8 cellular contexts compared by ENCODE assay signal in genomic region chr16:47144559-47144877, GRCh38. TPM values are rescaled to one million over a fixed set of nuclear protein-coding genes. Genes with fewer than 3 reads are reported as not detected.
DNase-seq lines count a peak whose midpoint lies in the region; ATAC-seq, FAIRE-seq and TF ChIP-seq lines count a peak whose summit lies in the region.

No MANE protein-coding gene starts in this region.

- peak overlapping the region; percentile 85 to 88 (median 86) for H3K4me3 Mint-ChIP-seq in CD4-positive, CD25-positive, alpha-beta regulatory T cell
- peak overlapping the region; percentile 65 to 81 for H3K4me3 Mint-ChIP-seq in effector memory CD8-positive, alpha-beta T cell
- peak overlapping the region; percentile 78 for H3K4me3 Mint-ChIP-seq in nephron progenitor cell

- no peak for DNase-seq in CD4-positive, CD25-positive, alpha-beta regulatory T cell
- DNase-seq in NB4 (ENCODE audit: low read depth) (no peak), nephron progenitor cell (no peak), urothelium cell line (ENCODE audit: low spot score) (no peak)
- DNase-seq in effector memory CD8-positive, alpha-beta T cell, result no peak
- DNase-seq in stimulated activated CD4-positive, alpha-beta T cell treated with anti-CD3 and anti-CD28 coated beads, Interleukin-4, amount 100 ng/mL, for 1 hour, result no peak

- H3K36me3 Mint-ChIP-seq in CD4-positive, CD25-positive, alpha-beta regulatory T cell, result no peaks in the 10 kb centered on the region
- peaks cover 2% of the 10 kb centered on the region for H3K36me3 Mint-ChIP-seq in effector memory CD8-positive, alpha-beta T cell (ENCODE audit: insufficient read depth)
- no peaks in the 10 kb centered on the region for H3K36me3 Mint-ChIP-seq in nephron progenitor cell (ENCODE audit: low read depth)

- no peaks in the 10 kb centered on the region for H3K9me3 ChIP-seq in CD4-positive, CD25-positive, alpha-beta regulatory T cell (ENCODE audit: control insufficient read depth in 2 of 2, low read length in 2 of 2)

- H3K4me1 Mint-ChIP-seq in CD4-positive, CD25-positive, alpha-beta regulatory T cell, result peaks cover 4 to 20% (median 15%) of the 10 kb centered on the region in 4 donors
- H3K4me1 Mint-ChIP-seq in effector memory CD8-positive, alpha-beta T cell (ENCODE audit: low read depth in 2 of 2), result peaks cover 10 to 11% of the 10 kb centered on the region in 2 donors
- H3K4me1 Mint-ChIP-seq in nephron progenitor cell, result peaks cover 21% of the 10 kb centered on the region

- no peak for TF ChIP-seq POLR2A in NB4 (IDR thresholded peaks at IDR 0.05; ENCODE audit: extremely low read depth, insufficient read length)

- TF ChIP-seq CTCF in NB4 (IDR thresholded peaks at IDR 0.05; ENCODE audit: low read depth, low read length) (no peak), nephron progenitor cell (IDR thresholded peaks at IDR 0.05) (no peak)

- H3K4me3 ChIP-seq in CD4-positive, CD25-positive, alpha-beta regulatory T cell (ENCODE audit: low read depth, low read length), result peak overlapping the region; percentile 27
- peak overlapping the region; percentile 45 for H3K4me3 ChIP-seq in NB4 (ENCODE audit: low read depth, low read length)

- peaks cover 12% of the 10 kb centered on the region for H3K27me3 Mint-ChIP-seq in CD4-positive, CD25-positive, alpha-beta regulatory T cell
- peaks cover 8 to 22% of the 10 kb centered on the region in 2 donors for H3K27me3 Mint-ChIP-seq in effector memory CD8-positive, alpha-beta T cell
- H3K27me3 Mint-ChIP-seq in nephron progenitor cell (ENCODE audit: low read depth, poor library complexity), result peaks cover 39% of the 10 kb centered on the region

- H3K36me3 ChIP-seq in CD4-positive, CD25-positive, alpha-beta regulatory T cell (ENCODE audit: control insufficient read depth, insufficient read depth, low read length), result no peaks in the 10 kb centered on the region

- H3K4me1 ChIP-seq in CD4-positive, CD25-positive, alpha-beta regulatory T cell (ENCODE audit: control insufficient read depth, insufficient read depth, low read length, poor library complexity, severe bottlenecking), result peaks cover 28% of the 10 kb centered on the region

- no peak for ATAC-seq in CD4-positive, CD25-positive, alpha-beta regulatory T cell (ENCODE audit: low read depth in 2 of 2)
- ATAC-seq in effector memory CD8-positive, alpha-beta T cell (replicated peaks), result no peak
- no peak for ATAC-seq in GM18517 (IDR thresholded peaks at IDR 0.05; ENCODE audit: unreplicated experiment)
- no peak for ATAC-seq in GM18502 (IDR thresholded peaks at IDR 0.05; ENCODE audit: poor library complexity, unreplicated experiment)

- no peak for FAIRE-seq in urothelium cell line (lab: Jason Lieb, UNC)

- H3K9me3 Mint-ChIP-seq in CD4-positive, CD25-positive, alpha-beta regulatory T cell, result no peaks in the 10 kb centered on the region
- no peaks in the 10 kb centered on the region for H3K9me3 Mint-ChIP-seq in effector memory CD8-positive, alpha-beta T cell
- no peaks in the 10 kb centered on the region for H3K9me3 Mint-ChIP-seq in nephron progenitor cell

- no peak overlapping the region for H3K27ac ChIP-seq in CD4-positive, CD25-positive, alpha-beta regulatory T cell (ENCODE audit: insufficient read depth, low read length, poor library complexity, severe bottlenecking)

- H3K27me3 ChIP-seq in CD4-positive, CD25-positive, alpha-beta regulatory T cell (ENCODE audit: control insufficient read depth, insufficient read depth, low read length), result peaks cover 7% of the 10 kb centered on the region

- peak overlapping the region in 2 of 3 donors; percentile 7 to 48 for H3K27ac Mint-ChIP-seq in CD4-positive, CD25-positive, alpha-beta regulatory T cell
- peak overlapping the region; percentile 50 to 77 for H3K27ac Mint-ChIP-seq in effector memory CD8-positive, alpha-beta T cell
- no peak overlapping the region for H3K27ac Mint-ChIP-seq in nephron progenitor cell

RNA-seq across cellular contexts. Expression of gene NETO2, which starts 0.8 kb away (rescaled TPM):
- 7.1 TPM for total RNA-seq in CD4-positive, CD25-positive, alpha-beta regulatory T cell
- polyA plus RNA-seq in CD4-positive, CD25-positive, alpha-beta regulatory T cell, result 1 to 10 TPM; 4.6 to 9.2 (median 6.2) TPM
